Comparison of ENCODE assay signal across 1 cellular context in the genomic region with DNA sequence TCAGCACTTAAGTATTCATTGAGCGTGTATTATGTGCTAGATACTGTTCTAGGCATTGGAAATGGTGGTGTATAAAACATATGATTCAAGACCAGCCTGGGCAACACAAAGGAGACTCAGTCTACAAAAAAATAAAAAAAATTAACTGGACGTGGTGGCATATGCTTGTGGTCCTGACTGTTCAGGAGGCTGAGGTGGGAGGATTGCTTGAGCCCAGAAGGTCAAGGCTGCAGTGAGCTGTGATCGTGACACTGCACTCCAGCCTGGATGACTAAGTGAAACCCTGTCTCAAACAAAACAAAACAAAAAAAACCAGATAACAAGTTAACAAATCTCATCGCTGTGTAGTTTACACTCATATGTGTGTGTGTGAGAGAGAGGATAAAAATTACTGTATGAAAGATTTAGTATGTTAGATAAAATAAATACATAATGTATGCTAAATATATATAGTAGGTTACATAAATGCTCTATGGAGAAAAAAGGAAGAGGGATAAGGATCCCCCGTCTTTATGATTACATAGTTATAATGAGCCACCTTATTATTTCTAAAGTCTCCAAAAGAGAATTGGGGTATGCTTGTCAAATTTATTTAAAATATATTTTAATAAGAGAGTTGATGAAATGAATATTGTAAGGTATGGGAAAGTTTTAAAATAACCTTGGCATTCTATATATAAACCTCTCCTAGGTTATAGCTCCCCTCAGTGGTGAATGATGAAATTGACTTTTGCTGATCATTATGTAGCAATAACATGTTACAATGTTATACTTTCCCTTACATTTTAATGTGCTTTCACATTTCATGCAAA.
TF ChIP-seq lines count a peak whose summit lies in the region.

No MANE protein-coding gene starts in this region.

TF ChIP-seq in K562, 482 proteins besides CTCF, POLR2A, EP300 and RAD21 (continued from another document and continues in another):
- TF ChIP-seq TSHZ1 (CRISPR knock-in tag; IDR thresholded peaks at IDR 0.05) = no peak
- no peak for TF ChIP-seq SIRT6 (IDR thresholded peaks at IDR 0.05; ENCODE audit: low read depth, low read length)
- TF ChIP-seq GTF2A2 (tag; IDR thresholded peaks at IDR 0.05) = no peak
- no peak for TF ChIP-seq ZNF174 (CRISPR knock-in tag; IDR thresholded peaks at IDR 0.05)
- TF ChIP-seq C11orf30 (IDR thresholded peaks at IDR 0.05; ENCODE audit: low read depth) = peak; percentile 95
- no peak for TF ChIP-seq FOXJ3 (CRISPR knock-in tag; IDR thresholded peaks at IDR 0.05)
- TF ChIP-seq ELF4 (CRISPR knock-in tag; IDR thresholded peaks at IDR 0.05) = no peak
- peak; percentile 94 for TF ChIP-seq NFE2 (IDR thresholded peaks at IDR 0.05; ENCODE audit: low read depth)
- no peak for TF ChIP-seq PYGO2 (tag; IDR thresholded peaks at IDR 0.05)
- TF ChIP-seq SIN3B (IDR thresholded peaks at IDR 0.05; ENCODE audit: low read depth) = no peak
- TF ChIP-seq ZNF592 (IDR thresholded peaks at IDR 0.05) = no peak
- no peak for TF ChIP-seq NBN (IDR thresholded peaks at IDR 0.05; ENCODE audit: low read depth)
- TF ChIP-seq, protein P1, sequence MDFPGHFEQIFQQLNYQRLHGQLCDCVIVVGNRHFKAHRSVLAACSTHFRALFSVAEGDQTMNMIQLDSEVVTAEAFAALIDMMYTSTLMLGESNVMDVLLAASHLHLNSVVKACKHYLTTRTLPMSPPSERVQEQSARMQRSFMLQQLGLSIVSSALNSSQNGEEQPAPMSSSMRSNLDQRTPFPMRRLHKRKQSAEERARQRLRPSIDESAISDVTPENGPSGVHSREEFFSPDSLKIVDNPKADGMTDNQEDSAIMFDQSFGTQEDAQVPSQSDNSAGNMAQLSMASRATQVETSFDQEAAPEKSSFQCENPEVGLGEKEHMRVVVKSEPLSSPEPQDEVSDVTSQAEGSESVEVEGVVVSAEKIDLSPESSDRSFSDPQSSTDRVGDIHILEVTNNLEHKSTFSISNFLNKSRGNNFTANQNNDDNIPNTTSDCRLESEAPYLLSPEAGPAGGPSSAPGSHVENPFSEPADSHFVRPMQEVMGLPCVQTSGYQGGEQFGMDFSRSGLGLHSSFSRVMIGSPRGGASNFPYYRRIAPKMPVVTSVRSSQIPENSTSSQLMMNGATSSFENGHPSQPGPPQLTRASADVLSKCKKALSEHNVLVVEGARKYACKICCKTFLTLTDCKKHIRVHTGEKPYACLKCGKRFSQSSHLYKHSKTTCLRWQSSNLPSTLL (IDR thresholded peaks at IDR 0.05) = no peak
- TF ChIP-seq ZBTB2 (IDR thresholded peaks at IDR 0.05) = no peak
- no peak for TF ChIP-seq ZNF253 (CRISPR knock-in tag; conservative IDR thresholded peaks at IDR 0.05)
- no peak for TF ChIP-seq KAT7 (CRISPR knock-in tag; IDR thresholded peaks at IDR 0.05; ENCODE audit: borderline replicate concordance)
- TF ChIP-seq CAMTA2 (CRISPR knock-in tag; conservative IDR thresholded peaks at IDR 0.05) = no peak
- TF ChIP-seq, protein P2, sequence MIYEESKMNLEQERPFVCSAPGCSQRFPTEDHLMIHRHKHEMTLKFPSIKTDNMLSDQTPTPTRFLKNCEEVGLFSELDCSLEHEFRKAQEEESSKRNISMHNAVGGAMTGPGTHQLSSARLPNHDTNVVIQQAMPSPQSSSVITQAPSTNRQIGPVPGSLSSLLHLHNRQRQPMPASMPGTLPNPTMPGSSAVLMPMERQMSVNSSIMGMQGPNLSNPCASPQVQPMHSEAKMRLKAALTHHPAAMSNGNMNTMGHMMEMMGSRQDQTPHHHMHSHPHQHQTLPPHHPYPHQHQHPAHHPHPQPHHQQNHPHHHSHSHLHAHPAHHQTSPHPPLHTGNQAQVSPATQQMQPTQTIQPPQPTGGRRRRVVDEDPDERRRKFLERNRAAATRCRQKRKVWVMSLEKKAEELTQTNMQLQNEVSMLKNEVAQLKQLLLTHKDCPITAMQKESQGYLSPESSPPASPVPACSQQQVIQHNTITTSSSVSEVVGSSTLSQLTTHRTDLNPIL (CRISPR knock-in tag; IDR thresholded peaks at IDR 0.05) = no peak
- no peak for TF ChIP-seq KAT2B (IDR thresholded peaks at IDR 0.05; ENCODE audit: low read depth, low read length)
- TF ChIP-seq HDAC3 (IDR thresholded peaks at IDR 0.05; ENCODE audit: borderline replicate concordance, partially characterized antibody) = peak; percentile 43
- TF ChIP-seq ZNF3 (CRISPR knock-in tag; IDR thresholded peaks at IDR 0.05) = no peak
- TF ChIP-seq ZNF197 (CRISPR knock-in tag; IDR thresholded peaks at IDR 0.05; ENCODE audit: low read depth) = no peak
- no peak for TF ChIP-seq ETS2 (tag; IDR thresholded peaks at IDR 0.05; ENCODE audit: borderline replicate concordance, poor library complexity, severe bottlenecking)
- TF ChIP-seq ZNF79 (CRISPR knock-in tag; IDR thresholded peaks at IDR 0.05; ENCODE audit: low read depth) = no peak
- no peak for TF ChIP-seq ZNF77 (CRISPR knock-in tag; IDR thresholded peaks at IDR 0.05)
- TF ChIP-seq ZNF282 (CRISPR knock-in tag; IDR thresholded peaks at IDR 0.05) = no peak
- TF ChIP-seq SETDB1 (IDR thresholded peaks at IDR 0.05; ENCODE audit: low read length) = no peak
- TF ChIP-seq TRIM28 (IDR thresholded peaks at IDR 0.05) = peak; percentile 30; the same call in 1 of the 2 replicates
- no peak for TF ChIP-seq E2F3 (CRISPR knock-in tag; IDR thresholded peaks at IDR 0.05)
- no peak for TF ChIP-seq PTTG1 (tag; IDR thresholded peaks at IDR 0.05; ENCODE audit: low read depth)
- TF ChIP-seq, protein P3, sequence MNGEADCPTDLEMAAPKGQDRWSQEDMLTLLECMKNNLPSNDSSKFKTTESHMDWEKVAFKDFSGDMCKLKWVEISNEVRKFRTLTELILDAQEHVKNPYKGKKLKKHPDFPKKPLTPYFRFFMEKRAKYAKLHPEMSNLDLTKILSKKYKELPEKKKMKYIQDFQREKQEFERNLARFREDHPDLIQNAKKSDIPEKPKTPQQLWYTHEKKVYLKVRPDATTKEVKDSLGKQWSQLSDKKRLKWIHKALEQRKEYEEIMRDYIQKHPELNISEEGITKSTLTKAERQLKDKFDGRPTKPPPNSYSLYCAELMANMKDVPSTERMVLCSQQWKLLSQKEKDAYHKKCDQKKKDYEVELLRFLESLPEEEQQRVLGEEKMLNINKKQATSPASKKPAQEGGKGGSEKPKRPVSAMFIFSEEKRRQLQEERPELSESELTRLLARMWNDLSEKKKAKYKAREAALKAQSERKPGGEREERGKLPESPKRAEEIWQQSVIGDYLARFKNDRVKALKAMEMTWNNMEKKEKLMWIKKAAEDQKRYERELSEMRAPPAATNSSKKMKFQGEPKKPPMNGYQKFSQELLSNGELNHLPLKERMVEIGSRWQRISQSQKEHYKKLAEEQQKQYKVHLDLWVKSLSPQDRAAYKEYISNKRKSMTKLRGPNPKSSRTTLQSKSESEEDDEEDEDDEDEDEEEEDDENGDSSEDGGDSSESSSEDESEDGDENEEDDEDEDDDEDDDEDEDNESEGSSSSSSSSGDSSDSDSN (IDR thresholded peaks at IDR 0.05; ENCODE audit: borderline replicate concordance in 1 of 2, low read depth in 2 of 2, low read length in 2 of 2) = no peak
- TF ChIP-seq ZMIZ1 (IDR thresholded peaks at IDR 0.05; ENCODE audit: low read depth in 2 of 2, low read length in 2 of 2) = no peak
- TF ChIP-seq FOXJ2 (tag; IDR thresholded peaks at IDR 0.05) = 0 out of 2 replicates have a peak, but pooled peaks have one; percentile 58
- no peak for TF ChIP-seq ZNF668 (CRISPR knock-in tag; IDR thresholded peaks at IDR 0.05)
- TF ChIP-seq ZNF717 (CRISPR knock-in tag; IDR thresholded peaks at IDR 0.05) = no peak
- TF ChIP-seq KLF16 (IDR thresholded peaks at IDR 0.05) = 0 out of 2 replicates have a peak, but pooled peaks have one; percentile 4
- TF ChIP-seq GABPB2 (CRISPR knock-in tag; conservative IDR thresholded peaks at IDR 0.05) = no peak
- no peak for TF ChIP-seq SNRNP70 (optimal IDR thresholded peaks at IDR 0.05; ENCODE audit: low read depth, low read length)
- TF ChIP-seq, protein P4, sequence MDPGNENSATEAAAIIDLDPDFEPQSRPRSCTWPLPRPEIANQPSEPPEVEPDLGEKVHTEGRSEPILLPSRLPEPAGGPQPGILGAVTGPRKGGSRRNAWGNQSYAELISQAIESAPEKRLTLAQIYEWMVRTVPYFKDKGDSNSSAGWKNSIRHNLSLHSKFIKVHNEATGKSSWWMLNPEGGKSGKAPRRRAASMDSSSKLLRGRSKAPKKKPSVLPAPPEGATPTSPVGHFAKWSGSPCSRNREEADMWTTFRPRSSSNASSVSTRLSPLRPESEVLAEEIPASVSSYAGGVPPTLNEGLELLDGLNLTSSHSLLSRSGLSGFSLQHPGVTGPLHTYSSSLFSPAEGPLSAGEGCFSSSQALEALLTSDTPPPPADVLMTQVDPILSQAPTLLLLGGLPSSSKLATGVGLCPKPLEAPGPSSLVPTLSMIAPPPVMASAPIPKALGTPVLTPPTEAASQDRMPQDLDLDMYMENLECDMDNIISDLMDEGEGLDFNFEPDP (CRISPR knock-in tag; IDR thresholded peaks at IDR 0.05) = no peak
- TF ChIP-seq NONO (IDR thresholded peaks at IDR 0.05; ENCODE audit: low read depth in 2 of 2, low read length in 1 of 2) = no peak
- no peak for TF ChIP-seq BCL6 (CRISPR knock-in tag; IDR thresholded peaks at IDR 0.05)
